ENCODE assay signal across 25 cellular contexts in the genomic region with DNA sequence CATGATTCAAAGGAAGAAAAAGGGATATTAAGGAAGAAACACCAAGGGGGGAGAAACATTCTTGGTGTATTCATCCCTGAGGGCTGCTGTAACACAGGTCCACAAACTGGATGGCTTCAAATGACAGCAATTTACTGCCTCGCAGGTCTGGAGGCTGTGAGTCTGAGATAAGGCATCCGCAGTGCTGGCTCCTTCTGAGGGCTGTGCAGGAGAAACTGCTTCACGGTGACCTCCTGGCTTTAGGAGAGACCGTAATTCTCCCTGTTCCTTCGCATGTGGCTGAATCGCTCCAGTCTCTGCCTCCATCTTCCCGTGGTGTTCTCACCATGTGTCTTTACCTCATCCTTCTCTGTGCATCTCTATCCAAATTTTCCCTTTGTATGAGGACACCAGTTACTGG.
"Had no signal": no experiment of that assay in that cellular context is flagged by ENCODE, and none has a peak within 500 bp of the region (broad histone marks: within the 10 kb centered on the region; RNA-seq: fewer than 3 reads in every experiment).

No MANE protein-coding gene starts in this region.

- H3K9me3 ChIP-seq: adrenal gland, MG63 had no signal

- H3K36me3 ChIP-seq: adrenal gland, breast epithelium, MG63 had no signal

- DNase-seq: activated CD4-positive, alpha-beta T cell treated with anti-CD3 and anti-CD28 coated beads, Interleukin-2, amount 10 ng/mL, durations not matched to agents 24 days and 14 days; activated CD4-positive, alpha-beta T cell treated with anti-CD3 and anti-CD28 coated beads, Interleukin-2, amount 50 U/mL, for 4 hours; activated CD8-positive, alpha-beta T cell treated with anti-CD3 and anti-CD28 coated beads for 36 hours; activated gamma-delta T cell treated with Interleukin-2 at 50 U/mL for 16 hours; activated naive CD4-positive, alpha-beta T cell treated with anti-CD3 and anti-CD28 coated beads for 36 hours; activated T-cell treated with anti-CD3 and anti-CD28 coated beads, Interleukin-2, amount 50 U/mL, for 1 hour; activated T-cell treated with anti-CD3 and anti-CD28 coated beads, Interleukin-2, amount 50 U/mL, for 72 hours; body of pancreas; Karpas-422; MG63; NCI-H1092; NCI-H1436 treated with DMSO at 0.1 percent for 48 hours; NCI-H1694 treated with DMSO at 0.1 percent for 48 hours; NCI-H2029; NCI-H345; NCI-H524 treated with DMSO at 0.1 percent for 48 hours; PC-3; T1000 had no signal

- H3K4me3 ChIP-seq: adrenal gland, body of pancreas, breast epithelium, MG63, SK-N-MC had no signal

- ATAC-seq: activated CD8-positive, alpha-beta T cell treated with anti-CD3 and anti-CD28 coated beads for 36 hours; activated naive CD4-positive, alpha-beta T cell treated with anti-CD3 and anti-CD28 coated beads, Interleukin-2, amount 50 U/mL, for 72 hours; activated T-cell treated with anti-CD3 and anti-CD28 coated beads, Interleukin-2, amount 50 U/mL, for 72 hours; activated T-helper 17 cell treated with anti-CD3 and anti-CD28 coated beads, Interleukin-2, amount 50 U/mL, for 72 hours; body of pancreas; PC-3; Right ventricle myocardium inferior had no signal

- H3K27ac ChIP-seq: adrenal gland, body of pancreas, breast epithelium, RWPE1, SK-N-MC had no signal

- H3K27me3 ChIP-seq: adrenal gland, body of pancreas, breast epithelium had no signal
